In the genomic region with DNA sequence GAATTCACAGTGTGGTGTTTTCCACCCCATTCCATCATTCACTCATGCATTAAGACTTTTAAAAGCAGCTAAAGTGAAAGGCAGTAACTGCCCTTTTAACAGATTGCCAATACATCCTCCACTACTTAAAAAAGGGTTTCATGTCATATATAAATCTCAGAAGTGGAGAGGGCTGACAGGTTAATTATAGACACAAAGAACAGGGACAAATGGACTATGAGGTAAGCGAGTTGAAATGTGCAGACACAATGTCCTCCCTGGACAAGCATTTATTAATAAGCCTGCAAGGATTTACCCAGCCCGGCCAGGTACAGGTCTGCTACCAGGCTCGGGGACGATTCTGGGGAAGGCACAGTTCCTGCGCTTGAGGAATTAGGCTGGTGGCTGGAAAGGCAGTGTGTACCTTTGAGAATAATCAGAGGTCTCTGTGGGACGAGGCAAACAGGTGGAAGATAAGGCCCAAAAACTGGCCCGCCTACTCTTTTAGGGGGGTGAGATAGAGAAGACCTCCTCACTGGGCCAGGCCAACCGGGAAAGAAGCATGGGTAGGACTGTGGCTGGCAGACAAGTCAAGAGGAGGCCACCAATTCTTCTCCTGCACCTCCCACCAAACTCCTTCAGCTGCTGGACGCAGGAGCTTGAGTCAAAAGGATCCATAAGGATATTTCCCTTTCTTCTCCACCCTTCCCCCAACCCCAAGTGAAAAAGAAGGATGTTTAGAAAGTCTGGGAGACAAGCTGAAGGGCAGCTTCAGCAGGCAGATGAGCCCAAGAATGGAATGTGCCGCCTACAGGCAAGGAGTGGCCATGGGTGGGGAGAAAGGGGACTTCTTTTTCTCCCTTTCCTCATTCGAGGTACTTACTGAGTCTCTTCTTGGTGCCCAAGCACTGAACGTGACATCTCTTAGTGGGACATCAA, we compare ENCODE assay signal across 8 cellular contexts. TPM values are rescaled to one million over a fixed set of nuclear protein-coding genes. Genes with fewer than 3 reads are reported as not detected.
A peak's percentile ranks its signal among the peaks of the same experiment; 100 is the strongest.
DNase-seq lines count a peak whose midpoint lies in the region; ATAC-seq and TF ChIP-seq lines count a peak whose summit lies in the region.

No MANE protein-coding gene starts in this region.

- H3K4me1 ChIP-seq in transverse colon = peaks cover 4 to 64% (median 51%) of the 10 kb centered on the region in 4 donors

- H3K9me3 ChIP-seq in transverse colon = no peaks in the 10 kb centered on the region

- peak overlapping the region; percentile 82 for H3K4me3 ChIP-seq in astrocyte of the spinal cord (ENCODE audit: low read depth, low read length)
- H3K4me3 ChIP-seq in transverse colon = peak overlapping the region; percentile 88 to 98 (median 92)

- DNase-seq in GM03348 (ENCODE audit: low spot score) (peak; percentile 70), NAMALWA (ENCODE audit: low spot score) (peak; percentile 13), astrocyte of the spinal cord (ENCODE audit: low read depth, low spot score) (no peak), kidney glomerular epithelial cell (lab: John Stamatoyannopoulos, UW) (peak; percentile 20), transverse colon (peak; percentile 70), inferior parietal cortex (ENCODE audit: extremely low spot score) (no peak)

- ATAC-seq in GM21526 (IDR thresholded peaks at IDR 0.05; ENCODE audit: low FRiP score, unreplicated experiment) = no peak
- no peak for ATAC-seq in GM21528 (IDR thresholded peaks at IDR 0.05; ENCODE audit: low FRiP score, unreplicated experiment)

- in situ Hi-C loops in astrocyte of the spinal cord (cut with HindIII; ENCODE audit: low sequenced_read_pairs) = no loop called here
- in situ Hi-C loops in transverse colon (cut with MboI; ENCODE audit: low pct_ligation_motif_present in 1 of 4, low pct_unique_long_range_greater_than_20kb in 1 of 4, low sequenced_read_pairs in 3 of 4) = no loop called here

- peaks cover 6% of the 10 kb centered on the region for H3K27me3 ChIP-seq in transverse colon

- H3K36me3 ChIP-seq in transverse colon = no peaks in the 10 kb centered on the region

- TF ChIP-seq EP300 in transverse colon (IDR thresholded peaks at IDR 0.05; ENCODE audit: low read depth) = no peak

- WGBS in transverse colon (ENCODE audit: low coverage in 1 of 2), 2 donors = 29 to 42% methylated on average over 5 to 12 of the region's 12 CpGs

- peak overlapping the region; percentile 92 to 99 (median 98) for H3K27ac ChIP-seq in transverse colon

- TF ChIP-seq CTCF in astrocyte of the spinal cord (IDR thresholded peaks at IDR 0.05; ENCODE audit: low read depth, low read length) (peak; percentile 16), transverse colon (IDR thresholded peaks at IDR 0.05) (peak; percentile 19 to 62 (median 39))

- intact Hi-C loops in transverse colon (cut with DNase I; ENCODE audit: low total_unique reads) = no loop called here

- peak; percentile 80 for TF ChIP-seq POLR2A in transverse colon (IDR thresholded peaks at IDR 0.05)

RNA-seq across cellular contexts. Expression of a gene that starts 1.5 kb away (rescaled TPM):
- total RNA-seq in transverse colon = 100 to 1,000 TPM; 201 to 259 (median 225) TPM

Comparison
In these comparisons a context has a peak if more than half of its experiments do, and no peak if none do; other contexts are left out.
1. DNase-seq: peak in GM03348 (single experiment), NAMALWA (single experiment), kidney glomerular epithelial cell (single experiment) and transverse colon (single experiment); none in astrocyte of the spinal cord (single experiment) and inferior parietal cortex (single experiment).